ENCODE assay signal across 28 cellular contexts in genomic region chr11:29943347-29943746, GRCh38.
"Had no signal": no experiment of that assay in that cellular context is flagged by ENCODE, and none has a peak within 500 bp of the region (broad histone marks: within the 10 kb centered on the region; RNA-seq: fewer than 3 reads in every experiment).

No MANE protein-coding gene starts in this region.

- H3K79me2 ChIP-seq: parathyroid adenoma had no signal

- H3K27ac Mint-ChIP-seq: naive thymus-derived CD4-positive, alpha-beta T cell; natural killer cell; nephron; neural progenitor cell; stimulated activated effector memory CD8-positive, alpha-beta T cell treated with anti-CD3 and anti-CD28 coated beads, Interleukin-12 subunit alpha, Interleukin-12 subunit beta, amount 100 ng/mL, for 72 hours; stimulated activated naive B cell treated with anti-CD40 and anti-IgM and Interleukin-4, amounts not matched to agents 10 μg/mL and 1 μg/mL and 100 μg/mL, for 72 hours; stimulated activated naive CD8-positive, alpha-beta T cell treated with anti-CD3 and anti-CD28 coated beads, Interleukin-15, Interleukin-2, amounts not matched to agents 100 ng/mL and 50 ng/mL, for 24 hours; type B pancreatic cell had no signal

- H3K4me3 ChIP-seq: neural progenitor cell, ovary, prostate gland, right lobe of liver, sigmoid colon, stomach, thoracic aorta, tibial artery, transverse colon, upper lobe of right lung, uterus had no signal

- H3K9ac ChIP-seq: neural progenitor cell, parathyroid adenoma had no signal

- H3K27me3 Mint-ChIP-seq: naive thymus-derived CD4-positive, alpha-beta T cell; stimulated activated naive B cell treated with anti-CD40 and anti-IgM and Interleukin-4, amounts not matched to agents 10 μg/mL and 1 μg/mL and 100 μg/mL, for 72 hours; stimulated activated naive CD8-positive, alpha-beta T cell treated with anti-CD3 and anti-CD28 coated beads, Interleukin-15, Interleukin-2, amounts not matched to agents 100 ng/mL and 50 ng/mL, for 24 hours; type B pancreatic cell had no signal

- H3K4me3 Mint-ChIP-seq: naive thymus-derived CD4-positive, alpha-beta T cell; natural killer cell; nephron; neural progenitor cell; stimulated activated effector memory CD8-positive, alpha-beta T cell treated with anti-CD3 and anti-CD28 coated beads, Interleukin-12 subunit alpha, Interleukin-12 subunit beta, amount 100 ng/mL, for 72 hours; stimulated activated naive B cell treated with anti-CD40 and anti-IgM and Interleukin-4, amounts not matched to agents 10 μg/mL and 1 μg/mL and 100 μg/mL, for 72 hours; stimulated activated naive CD8-positive, alpha-beta T cell treated with anti-CD3 and anti-CD28 coated beads, Interleukin-15, Interleukin-2, amounts not matched to agents 100 ng/mL and 50 ng/mL, for 24 hours; type B pancreatic cell had no signal

- DNase-seq: naive thymus-derived CD4-positive, alpha-beta T cell; natural killer cell; occipital lobe; ovary; retina; right cardiac atrium; right lobe of liver; sigmoid colon; small intestine; stimulated activated CD4-positive, alpha-beta T cell treated with anti-CD3 and anti-CD28 coated beads, Interleukin-15, amount 100 ng/mL, for 24 hours; stimulated activated CD4-positive, alpha-beta T cell treated with anti-CD3 and anti-CD28 coated beads, Interleukin-2, amount 100 ng/mL, for 24 hours; stimulated activated CD4-positive, alpha-beta T cell treated with anti-CD3 and anti-CD28 coated beads, Interleukin-2, amount 100 ng/mL, for 48 hours; stimulated activated CD4-positive, alpha-beta T cell treated with anti-CD3 and anti-CD28 coated beads, Interleukin-4, amount 100 ng/mL, for 24 hours; stimulated activated naive B cell treated with anti-CD40 and anti-IgM and Interleukin-4, amounts not matched to agents 10 μg/mL and 1 μg/mL and 100 μg/mL, for 72 hours; stimulated activated naive CD4-positive, alpha-beta T cell treated with Interleukin-2 at 50 U/mL for 16 hours; stomach; tibial artery; transverse colon; upper lobe of right lung; uterus had no signal

- H3K27ac ChIP-seq: neural progenitor cell, ovary, parathyroid adenoma, prostate gland, right lobe of liver, sigmoid colon, stomach, thoracic aorta, tibial artery, transverse colon, upper lobe of right lung, uterus had no signal

- H3K27me3 ChIP-seq: neural progenitor cell, ovary, right lobe of liver, sigmoid colon, stomach, tibial artery, transverse colon, upper lobe of right lung, uterus had no signal

- H3K4me1 ChIP-seq: neural progenitor cell, parathyroid adenoma, prostate gland, right lobe of liver, sigmoid colon, stomach, tibial artery, transverse colon, upper lobe of right lung, uterus had no signal

- H3K36me3 Mint-ChIP-seq: naive thymus-derived CD4-positive, alpha-beta T cell; neural progenitor cell; stimulated activated effector memory CD8-positive, alpha-beta T cell treated with anti-CD3 and anti-CD28 coated beads, Interleukin-12 subunit alpha, Interleukin-12 subunit beta, amount 100 ng/mL, for 72 hours; stimulated activated naive B cell treated with anti-CD40 and anti-IgM and Interleukin-4, amounts not matched to agents 10 μg/mL and 1 μg/mL and 100 μg/mL, for 72 hours; type B pancreatic cell had no signal

- ATAC-seq: naive thymus-derived CD4-positive, alpha-beta T cell; natural killer cell; right cardiac atrium; right lobe of liver; stimulated activated effector memory CD8-positive, alpha-beta T cell treated with anti-CD3 and anti-CD28 coated beads, Interleukin-12 subunit alpha, Interleukin-12 subunit beta, amount 100 ng/mL, for 72 hours; stimulated activated naive B cell treated with anti-CD40 and anti-IgM and Interleukin-4, amounts not matched to agents 10 μg/mL and 1 μg/mL and 100 μg/mL, for 72 hours; upper lobe of right lung had no signal

- H3K4me2 ChIP-seq: neural progenitor cell had no signal

- H3K36me3 ChIP-seq: neural progenitor cell, ovary, prostate gland, right lobe of liver, sigmoid colon, stomach, thoracic aorta, tibial artery, transverse colon, upper lobe of right lung, uterus had no signal

- H3K4me1 Mint-ChIP-seq: naive thymus-derived CD4-positive, alpha-beta T cell; natural killer cell; nephron; neural progenitor cell; stimulated activated effector memory CD8-positive, alpha-beta T cell treated with anti-CD3 and anti-CD28 coated beads, Interleukin-12 subunit alpha, Interleukin-12 subunit beta, amount 100 ng/mL, for 72 hours; stimulated activated naive B cell treated with anti-CD40 and anti-IgM and Interleukin-4, amounts not matched to agents 10 μg/mL and 1 μg/mL and 100 μg/mL, for 72 hours had no signal

- H3K9me3 ChIP-seq: ovary, prostate gland, right lobe of liver, sigmoid colon, upper lobe of right lung, uterus had no signal

- H2AFZ ChIP-seq: neural progenitor cell, parathyroid adenoma had no signal
